ENCODE assay signal across 20 cellular contexts in the genomic region with DNA sequence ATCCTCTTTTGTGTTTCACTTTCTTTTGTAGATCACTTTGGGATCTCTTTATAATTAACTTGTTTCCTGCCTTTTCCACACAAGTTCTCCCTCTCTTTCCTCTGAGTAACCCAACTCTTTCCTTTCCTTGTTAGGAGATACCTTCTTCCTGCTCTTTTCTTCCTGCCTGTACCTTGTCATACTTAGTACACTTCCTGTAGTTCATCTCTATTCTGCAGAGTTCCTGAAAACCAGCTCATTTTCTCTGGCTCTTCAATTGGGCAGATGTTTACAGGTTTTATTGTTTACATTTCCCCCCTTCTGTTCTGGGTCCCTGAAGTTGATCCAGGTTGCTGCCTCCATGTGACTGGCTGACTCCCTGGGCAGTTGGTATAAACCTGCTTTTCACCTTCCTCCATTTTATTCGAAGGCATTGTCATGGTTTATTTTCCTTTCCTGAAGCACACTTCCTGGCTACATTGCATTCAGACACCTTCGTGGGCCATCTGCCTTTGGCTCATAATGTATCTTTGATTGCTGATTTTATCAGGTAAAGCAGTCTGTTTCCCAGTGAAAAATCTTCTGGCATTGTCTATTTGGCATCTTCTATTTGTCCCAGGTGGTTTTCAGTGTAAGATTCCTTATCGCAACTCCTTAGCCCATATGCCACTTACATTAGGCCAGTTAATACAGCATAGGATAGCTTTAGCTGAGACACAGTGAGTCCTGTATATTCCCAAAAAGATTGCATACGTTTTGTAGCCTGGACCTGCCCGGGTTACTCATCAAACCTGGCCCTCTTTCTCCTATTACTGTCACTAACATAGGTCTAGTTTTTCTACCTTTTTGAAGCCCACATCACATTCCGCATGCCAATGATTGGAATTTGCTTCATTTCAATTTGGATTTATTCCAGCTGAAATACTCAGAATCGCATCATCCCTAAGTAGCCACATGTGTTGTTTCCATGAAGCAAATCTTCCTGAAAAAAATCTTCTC. TPM values are rescaled to one million over a fixed set of nuclear protein-coding genes. Genes with fewer than 3 reads are reported as not detected.
DNase-seq lines count a peak whose midpoint lies in the region; FAIRE-seq and TF ChIP-seq lines count a peak whose summit lies in the region.
"Had no signal": no experiment of that assay in that cellular context is flagged by ENCODE, and none has a peak within 500 bp of the region (broad histone marks: within the 10 kb centered on the region; RNA-seq: fewer than 3 reads in every experiment).

No MANE protein-coding gene starts in this region.

- dilution Hi-C loops in mammary epithelial cell (cut with HindIII; ENCODE audit: low sequenced_read_pairs): no loop called here

- CTCF ChIA-PET in mammary epithelial cell (lab: Charles Lee; ENCODE audit: low non-redundant PET): interaction anchor here (0.7 kb wide), 1 partner anchor 15 kb away, joined by 6 read pairs; no protein-coding TSS in a partner anchor

- no TSS peak for BruUV-seq in mammary epithelial cell (replicated peaks; lab: Mats Ljungman, UMichigan)

- H3K9me3 ChIP-seq in mammary epithelial cell (replicated peaks; ENCODE audit: insufficient read depth, low read length): no peaks in the 10 kb centered on the region
- no peaks in the 10 kb centered on the region for H3K9me3 ChIP-seq in breast epithelium
- H3K9me3 ChIP-seq: colonic mucosa, ovary, right lobe of liver, thyroid gland had no signal

- in situ Hi-C loops in mammary epithelial cell (cut with MboI; ENCODE audit: low sequenced_read_pairs in 2 of 2): loop anchor here in 1 of 2 donors (25.0 kb wide), 1 partner anchor 164 kb away; no protein-coding TSS in a partner anchor

- peak overlapping the region; percentile 31 for H3K27ac ChIP-seq in mammary epithelial cell (ENCODE audit: insufficient read depth, low read depth, low read length)
- no peak overlapping the region for H3K27ac ChIP-seq in breast epithelium
- H3K27ac ChIP-seq: colonic mucosa, ovary, right lobe of liver, thyroid gland had no signal

- TF ChIP-seq CTCF in mammary epithelial cell (conservative IDR thresholded peaks at IDR 0.05 in 1 of 2, IDR thresholded peaks at IDR 0.05 in 1 of 2; ENCODE audit: extremely low read depth in 1 of 2, insufficient read depth in 1 of 2, low read depth in 1 of 2, low read length in 2 of 2) (no peak), breast epithelium (IDR thresholded peaks at IDR 0.05) (no peak), bronchial epithelial cell (IDR thresholded peaks at IDR 0.05; ENCODE audit: insufficient read depth, low read length, severe bottlenecking) (no peak)

- peaks cover 15% of the 10 kb centered on the region for H3K4me1 ChIP-seq in mammary epithelial cell (ENCODE audit: insufficient read depth, low read length)
- no peaks in the 10 kb centered on the region for H3K4me1 ChIP-seq in breast epithelium
- H3K4me1 ChIP-seq: thyroid gland had no signal

- DNase-seq in mammary epithelial cell: peak; percentile 49
- no peak for DNase-seq in breast epithelium (ENCODE audit: low spot score in 2 of 2)
- DNase-seq in NCI-H2171 treated with DMSO at 0.1 percent for 48 hours (lab: John Stamatoyannopoulos, UW): peak; percentile 99
- peak; percentile 75 for DNase-seq in bronchial epithelial cell (ENCODE audit: low read depth)
- no peak for DNase-seq in NCI-H1105 (lab: John Stamatoyannopoulos, UW)
- DNase-seq in posterior vena cava (ENCODE audit: low spot score): no peak
- DNase-seq in pons (ENCODE audit: low spot score): no peak
- DNase-seq: activated T-cell treated with anti-CD3 and anti-CD28 coated beads, Interleukin-2, amount 50 U/mL, for 1 hour; colonic mucosa; foreskin melanocyte; GDM1; GOT3; Karpas-422; kidney glomerular epithelial cell; mesenchymal stem cell; naive B cell; ovary; right lobe of liver; stimulated activated naive CD4-positive, alpha-beta T cell; thyroid gland had no signal

- no peak for FAIRE-seq in bronchial epithelial cell (lab: Jason Lieb, UNC)

- no peak overlapping the region for H3K9ac ChIP-seq in mammary epithelial cell (ENCODE audit: insufficient read depth, low read length)

- intact Hi-C loops in mammary epithelial cell (cut with micrococcal nuclease) (loop anchor here (5.0 kb wide), 1 partner anchor 61 kb away; no protein-coding TSS in a partner anchor), breast epithelium (cut with DNase I; ENCODE audit: low total_unique reads) (no loop called here), posterior vena cava (cut with DNase I) (no loop called here)

- no peak for TF ChIP-seq POLR2A in breast epithelium (IDR thresholded peaks at IDR 0.05)

- H3K4me2 ChIP-seq in mammary epithelial cell (ENCODE audit: insufficient read depth, low read depth, low read length): peak overlapping the region; percentile 48

- H3K27me3 ChIP-seq in mammary epithelial cell (ENCODE audit: insufficient read depth, low read length) (no peaks in the 10 kb centered on the region), breast epithelium (no peaks in the 10 kb centered on the region), bronchial epithelial cell (ENCODE audit: control insufficient read depth, insufficient read depth, low read length) (no peaks in the 10 kb centered on the region)
- H3K27me3 ChIP-seq: colonic mucosa, ovary, right lobe of liver, thyroid gland had no signal

- H3K36me3 ChIP-seq in mammary epithelial cell (ENCODE audit: insufficient read depth, low read length) (no peaks in the 10 kb centered on the region), breast epithelium (peaks cover 5% of the 10 kb centered on the region), bronchial epithelial cell (ENCODE audit: control insufficient read depth, insufficient read depth, low read length) (peaks cover 1% of the 10 kb centered on the region)
- H3K36me3 ChIP-seq: colonic mucosa, ovary had no signal

- H3K4me3 ChIP-seq in mammary epithelial cell (replicated peaks in 1 of 3; ENCODE audit: insufficient read depth in 1 of 3, low read depth in 2 of 3, low read length in 3 of 3): no peak overlapping the region
- H3K4me3 ChIP-seq in breast epithelium: no peak overlapping the region
- no peak overlapping the region for H3K4me3 ChIP-seq in bronchial epithelial cell (ENCODE audit: low read depth, low read length)
- H3K4me3 ChIP-seq: colonic mucosa, ovary, right lobe of liver, thyroid gland had no signal

- H4K20me1 ChIP-seq in mammary epithelial cell (ENCODE audit: insufficient read depth, low read length): no peaks in the 10 kb centered on the region

- H2AFZ ChIP-seq in mammary epithelial cell (ENCODE audit: low read depth, low read length): peak overlapping the region; percentile 79

- H3K79me2 ChIP-seq in mammary epithelial cell (ENCODE audit: insufficient read depth, low read length): no peaks in the 10 kb centered on the region

- WGBS in mammary epithelial cell (ENCODE audit: low coverage, missing lambda C conversion rate): 17% methylated on average over 7 of the region's 7 CpGs

RNA-seq across cellular contexts. Expression of a gene that starts 15.4 kb away (rescaled TPM):
- total RNA-seq in mammary epithelial cell (1 to 10 TPM; 3.5 to 6.2 TPM), breast epithelium (10 to 100 TPM in 1 of 3 donors, 1 to 10 TPM in 2; 4.9 to 11.7 (median 5.3) TPM), bronchial epithelial cell (11.6 and 14.2 TPM in 2 replicates), posterior vena cava (1 to 10 TPM in 1 of 2 donors, under 1 TPM in 1; 0.76 to 2.5 TPM)
- 8.2 TPM for polyA plus RNA-seq in mammary epithelial cell
- polyA minus RNA-seq in mammary epithelial cell: 14.7 TPM

Comparison
In these comparisons a context has a peak if more than half of its experiments do, and no peak if none do; other contexts are left out.
1. DNase-seq: peak in mammary epithelial cell (single experiment), NCI-H2171 treated with DMSO at 0.1 percent for 48 hours (single experiment) and bronchial epithelial cell (single experiment); none in breast epithelium (0 of 2), NCI-H1105 (single experiment), posterior vena cava (single experiment) and pons (single experiment).